Comparison of ENCODE assay signal across 1 cellular context in the genomic region with DNA sequence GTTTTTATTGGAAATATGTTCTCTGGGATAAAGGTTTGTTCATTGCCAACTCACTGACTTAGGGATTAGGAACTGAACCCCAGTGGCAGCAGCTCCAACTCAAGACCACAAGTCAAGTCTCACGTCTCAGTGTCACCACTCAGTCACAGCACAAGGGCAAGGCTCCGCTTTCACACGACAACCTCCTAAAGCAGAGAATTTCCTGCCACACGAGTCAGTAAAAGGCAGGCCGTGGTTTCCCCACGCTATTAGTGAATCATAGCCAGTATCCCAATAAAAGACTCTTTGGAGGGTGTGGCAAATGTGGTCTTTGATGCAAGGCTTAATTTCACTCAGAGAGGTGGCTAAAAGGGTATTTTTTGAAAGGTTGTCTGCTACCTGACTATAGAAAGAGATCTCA.
TF ChIP-seq lines count a peak whose summit lies in the region.

No MANE protein-coding gene starts in this region.

TF ChIP-seq in IMR-90, 13 proteins besides CTCF, POLR2A, EP300 and RAD21 (continued from another document):
- TF ChIP-seq RCOR1 (IDR thresholded peaks at IDR 0.05; ENCODE audit: insufficient replicate concordance, low read length) (no peak), CEBPB (IDR thresholded peaks at IDR 0.05; ENCODE audit: low read depth, low read length) (no peak), MAFK (IDR thresholded peaks at IDR 0.05; ENCODE audit: low read depth, low read length) (no peak)
- TF ChIP-seq, protein P1, sequence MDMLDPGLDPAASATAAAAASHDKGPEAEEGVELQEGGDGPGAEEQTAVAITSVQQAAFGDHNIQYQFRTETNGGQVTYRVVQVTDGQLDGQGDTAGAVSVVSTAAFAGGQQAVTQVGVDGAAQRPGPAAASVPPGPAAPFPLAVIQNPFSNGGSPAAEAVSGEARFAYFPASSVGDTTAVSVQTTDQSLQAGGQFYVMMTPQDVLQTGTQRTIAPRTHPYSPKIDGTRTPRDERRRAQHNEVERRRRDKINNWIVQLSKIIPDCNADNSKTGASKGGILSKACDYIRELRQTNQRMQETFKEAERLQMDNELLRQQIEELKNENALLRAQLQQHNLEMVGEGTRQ (IDR thresholded peaks at IDR 0.05; ENCODE audit: low read depth, low read length) = no peak
